8 cellular contexts compared by ENCODE assay signal in genomic region chr9:124110307-124110915, GRCh38.
DNase-seq lines count a peak whose midpoint lies in the region; ATAC-seq and TF ChIP-seq lines count a peak whose summit lies in the region.

No MANE protein-coding gene starts in this region.

- peak; percentile 17 for DNase-seq in SKM-1 (lab: John Stamatoyannopoulos, UW; ENCODE audit: unreplicated experiment)
- no peak for DNase-seq in SKM-1 treated with dmso at 0.1 percent for 144 hours (lab: John Stamatoyannopoulos, UW; ENCODE audit: unreplicated experiment)
- peak; percentile 2 for DNase-seq in SIG-M5 (lab: John Stamatoyannopoulos, UW)
- DNase-seq in cardiac fibroblast (ENCODE audit: low read depth in 2 of 2), result peak; percentile 67 to 71
- no peak for DNase-seq in lower lobe of right lung
- DNase-seq in thyroid gland, result peak; percentile 66 to 79
- no peak for DNase-seq in cerebellar nuclear complex (lab: John Stamatoyannopoulos, UW)

- intact Hi-C loops in lower lobe of right lung (cut with DNase I) (no loop called here), thyroid gland (cut with DNase I) (no loop called here)

- no peak overlapping the region for H3K4me3 ChIP-seq in cardiac fibroblast (replicated peaks in 1 of 2; ENCODE audit: low read depth in 2 of 2, low read length in 2 of 2)
- no peak overlapping the region for H3K4me3 ChIP-seq in lower lobe of right lung
- no peak overlapping the region for H3K4me3 ChIP-seq in thyroid gland (replicated peaks in 1 of 3)

- peak; percentile 64 to 73 for ATAC-seq in lower lobe of right lung
- no peak for ATAC-seq in GM21381 (IDR thresholded peaks at IDR 0.05; ENCODE audit: unreplicated experiment)

- H3K27me3 ChIP-seq in lower lobe of right lung (ENCODE audit: low read depth) (peaks cover 10% of the 10 kb centered on the region), thyroid gland (no peaks in the 10 kb centered on the region)

- no peaks in the 10 kb centered on the region for H3K36me3 ChIP-seq in lower lobe of right lung
- no peaks in the 10 kb centered on the region for H3K36me3 ChIP-seq in thyroid gland

- H3K27ac ChIP-seq in lower lobe of right lung, result no peak overlapping the region
- H3K27ac ChIP-seq in thyroid gland, result no peak overlapping the region

- no peak for TF ChIP-seq POLR2A in thyroid gland (IDR thresholded peaks at IDR 0.05)

- H3K9me3 ChIP-seq in lower lobe of right lung, result no peaks in the 10 kb centered on the region
- no peaks in the 10 kb centered on the region for H3K9me3 ChIP-seq in thyroid gland

- TF ChIP-seq CTCF in cardiac fibroblast (IDR thresholded peaks at IDR 0.05; ENCODE audit: low read depth, low read length), result no peak
- no peak for TF ChIP-seq CTCF in lower lobe of right lung (IDR thresholded peaks at IDR 0.05)
- TF ChIP-seq CTCF in thyroid gland (IDR thresholded peaks at IDR 0.05), result no peak

- H3K4me1 ChIP-seq in lower lobe of right lung (no peaks in the 10 kb centered on the region), thyroid gland (no peaks in the 10 kb centered on the region)

- 39 to 43% methylated on average over 16 of the region's 16 CpGs for WGBS in thyroid gland, 2 donors

Comparison
In these comparisons a context has a peak if more than half of its experiments do, and no peak if none do; other contexts are left out.
1. DNase-seq: peak in SKM-1 (single experiment), SIG-M5 (single experiment), cardiac fibroblast (2 of 2) and thyroid gland (2 of 2); none in SKM-1 treated with dmso at 0.1 percent for 144 hours (single experiment), lower lobe of right lung (single experiment) and cerebellar nuclear complex (0 of 2).